Comparison of ENCODE assay signal across 8 cellular contexts in the genomic region with DNA sequence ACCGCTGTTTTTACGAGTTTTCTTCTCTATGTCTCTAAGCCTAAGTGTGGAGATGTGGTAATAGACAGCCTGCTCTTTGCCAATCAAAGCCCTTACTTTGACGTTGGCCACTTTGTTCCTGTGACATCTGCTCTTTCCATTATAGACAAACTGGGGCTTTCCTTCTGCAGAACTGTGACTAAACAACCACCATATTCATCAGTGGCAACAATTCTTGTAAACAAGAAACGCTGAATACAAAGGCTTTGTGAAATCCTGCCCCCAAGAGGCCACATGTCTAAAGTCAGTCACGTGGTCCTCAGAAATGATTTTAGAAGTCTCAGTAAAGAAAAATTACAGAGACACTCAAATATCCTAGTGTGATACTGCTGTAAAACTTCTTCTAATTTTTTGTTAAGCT. TPM values are rescaled to one million over a fixed set of nuclear protein-coding genes. Genes with fewer than 3 reads are reported as not detected.
DNase-seq lines count a peak whose midpoint lies in the region; ATAC-seq and TF ChIP-seq lines count a peak whose summit lies in the region.

No MANE protein-coding gene starts in this region.

- peak overlapping the region; percentile 84 for H3K27ac ChIP-seq in angular gyrus (ENCODE audit: low read depth, low read length)

- no peaks in the 10 kb centered on the region for H3K9me3 Mint-ChIP-seq in immature natural killer cell

- H3K27me3 ChIP-seq in BE2C, result peaks cover 6% of the 10 kb centered on the region

- peak; percentile 76 for ATAC-seq in HG02678 (IDR thresholded peaks at IDR 0.05; ENCODE audit: unreplicated experiment)
- ATAC-seq in omental fat pad (ENCODE audit: low FRiP score), result no peak

- H3K9me3 ChIP-seq in BE2C, result no peaks in the 10 kb centered on the region

- DNase-seq in BE2C (peak; percentile 40), NCI-H2227 (lab: John Stamatoyannopoulos, UW; ENCODE audit: unreplicated experiment) (peak; percentile 50), immature natural killer cell (peak in 2 of 3 donors; percentile 0 to 5), omental fat pad (ENCODE audit: low spot score) (no peak)
- DNase-seq in stimulated activated CD4-positive, alpha-beta T cell treated with anti-CD3 and anti-CD28 coated beads, TNF-alpha, amount 100 ng/mL, for 48 hours (ENCODE audit: low read depth in 3 of 3), result peak in 2 of 3 donors; percentile 4 to 13

- no peaks in the 10 kb centered on the region for H3K36me3 ChIP-seq in BE2C

- no peaks in the 10 kb centered on the region for H3K4me1 Mint-ChIP-seq in immature natural killer cell

- no peaks in the 10 kb centered on the region; the same call in 1 of the 2 replicates for H3K4me1 ChIP-seq in BE2C

- TF ChIP-seq CTCF in BE2C (IDR thresholded peaks at IDR 0.05; ENCODE audit: low read depth, low read length) (peak; percentile 69), GM12875 (IDR thresholded peaks at IDR 0.05; ENCODE audit: borderline replicate concordance, insufficient read depth, low read depth, low read length) (peak; percentile 46), omental fat pad (IDR thresholded peaks at IDR 0.05) (no peak)

- no peak overlapping the region for H3K4me3 Mint-ChIP-seq in immature natural killer cell

- H3K4me3 ChIP-seq in BE2C (ENCODE audit: low read depth, low read length) (no peak overlapping the region), GM12875 (ENCODE audit: low read depth, low read length) (no peak overlapping the region)

- peaks cover 0 to under 1% (median 0%) of the 10 kb centered on the region in 3 donors for H3K27me3 Mint-ChIP-seq in immature natural killer cell (ENCODE audit: low read depth in 3 of 3)

- no peak overlapping the region for H3K27ac Mint-ChIP-seq in immature natural killer cell

- H3K36me3 Mint-ChIP-seq in immature natural killer cell, result no peaks in the 10 kb centered on the region

RNA-seq across cellular contexts. Expression of a gene that starts 59.6 kb away (rescaled TPM):
- 78.0 TPM for polyA plus RNA-seq in BE2C (2012; ENCODE audit: insufficient read depth, insufficient read length, low read depth)
- 100 to 1,000 TPM; 174 to 318 (median 246) TPM for polyA plus RNA-seq in immature natural killer cell
- total RNA-seq in omental fat pad, result 100 to 1,000 TPM; 115 to 152 (median 125) TPM

Comparison
In these comparisons a context has a peak if more than half of its experiments do, and no peak if none do; other contexts are left out.
1. CTCF ChIP-seq: peak in BE2C (single experiment) and GM12875 (single experiment); none in omental fat pad (0 of 3).